8 cellular contexts compared by ENCODE assay signal in the genomic region with DNA sequence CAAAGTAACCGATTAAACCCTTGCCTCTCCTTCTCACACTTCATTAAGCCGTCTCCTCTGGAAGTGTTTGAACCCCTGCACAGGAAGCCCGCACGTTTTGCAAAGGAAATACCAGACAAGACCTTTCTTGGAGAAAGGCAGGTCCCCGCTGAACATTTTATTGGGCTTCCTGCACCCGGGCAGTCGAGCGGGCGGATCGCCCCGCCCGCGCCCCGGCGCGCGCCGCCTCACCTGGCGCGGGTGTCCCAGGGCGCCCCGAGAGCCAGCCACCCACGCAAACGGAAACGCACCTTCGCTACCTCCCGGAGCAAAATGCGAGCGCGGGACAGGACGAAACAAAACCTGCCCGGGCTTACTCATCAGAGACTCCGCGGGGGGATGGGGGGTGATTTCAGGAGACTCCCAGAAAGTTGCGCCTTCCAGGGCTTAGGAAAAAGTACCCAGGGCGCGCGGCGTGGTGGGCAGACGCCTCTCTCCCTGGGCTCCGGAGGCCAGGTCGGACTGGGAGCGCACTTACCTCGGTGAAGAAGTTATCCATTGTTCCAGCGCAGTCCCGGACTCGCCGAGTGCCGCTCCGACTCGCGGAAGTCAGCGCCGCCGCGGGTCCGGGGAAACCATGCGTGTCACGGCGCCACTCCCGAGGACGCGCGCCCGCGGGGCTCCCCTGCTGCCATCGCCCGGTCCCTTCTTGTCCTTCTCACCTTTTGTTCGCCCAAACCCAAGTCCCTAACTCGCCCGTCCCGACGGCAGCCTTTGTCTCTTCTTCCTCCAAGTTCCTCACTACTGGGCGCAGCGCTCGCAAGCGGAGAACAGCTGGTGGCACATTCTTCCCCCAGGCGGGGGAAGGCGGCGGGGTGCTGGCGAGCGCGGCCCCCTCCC. TPM values are rescaled to one million over a fixed set of nuclear protein-coding genes. Genes with fewer than 3 reads are reported as not detected.
DNase-seq lines count a peak whose midpoint lies in the region; ATAC-seq and TF ChIP-seq lines count a peak whose summit lies in the region.

No MANE protein-coding gene starts in this region.

- H3K4me1 ChIP-seq in adrenal gland (replicated peaks in 1 of 2), result peaks cover 9 to 13% of the 10 kb centered on the region in 2 donors
- H3K4me1 ChIP-seq in iPS-15b (ENCODE audit: control insufficient read depth, insufficient read depth, low read length), result peaks cover 3% of the 10 kb centered on the region

- 0 to 2% (median 0%) methylated on average over 12 to 83 of the region's 83 CpGs for WGBS in adrenal gland, 4 donors

- peak; percentile 33 for ATAC-seq in HG02970 (IDR thresholded peaks at IDR 0.05; ENCODE audit: low FRiP score, unreplicated experiment)

- H3K4me3 ChIP-seq in adrenal gland (peak overlapping the region in 3 of 4 donors; percentile 45 to 76 (median 62)), iPS-15b (ENCODE audit: low read depth, low read length) (peak overlapping the region; percentile 90), skeletal muscle cell (ENCODE audit: low read depth, low read length) (peak overlapping the region; percentile 84)

- no peak for TF ChIP-seq POLR2A in adrenal gland (IDR thresholded peaks at IDR 0.05)

- H3K27ac ChIP-seq in adrenal gland, result peak overlapping the region in 4 of 5 donors; percentile 43 to 86 (median 62)

- H3K27me3 ChIP-seq in adrenal gland (peaks cover 31% of the 10 kb centered on the region), iPS-15b (ENCODE audit: control insufficient read depth, insufficient read depth, low read length) (peaks cover 41% of the 10 kb centered on the region)

- no peak for TF ChIP-seq CTCF in adrenal gland (IDR thresholded peaks at IDR 0.05)

- H3K9me3 ChIP-seq in adrenal gland (replicated peaks in 1 of 3) (no peaks in the 10 kb centered on the region), iPS-15b (ENCODE audit: control insufficient read depth, insufficient read depth, low read length) (no peaks in the 10 kb centered on the region)

- H3K9ac ChIP-seq in iPS-15b (ENCODE audit: low read depth, low read length), result peak overlapping the region; percentile 66

- peak; percentile 9 to 25 for DNase-seq in stimulated activated CD4-positive, alpha-beta T cell treated with anti-CD3 and anti-CD28 coated beads, Interleukin-12 subunit alpha, Interleukin-12 subunit beta, amount 100 ng/mL, for 24 hours (ENCODE audit: low read depth in 2 of 2)
- DNase-seq in stimulated activated CD4-positive, alpha-beta T cell treated with anti-CD3 and anti-CD28 coated beads, Interleukin-4, amount 100 ng/mL, for 24 hours, result no peak
- DNase-seq in NCI-H69 (lab: John Stamatoyannopoulos, UW), result peak; percentile 79
- peak in 6 of 7 donors; percentile 33 to 62 (median 42) for DNase-seq in adrenal gland
- DNase-seq in skeletal muscle cell (ENCODE audit: low read depth), result no peak
- DNase-seq in GF-D8 (lab: John Stamatoyannopoulos, UW), result no peak

- H3K36me3 ChIP-seq in adrenal gland (replicated peaks in 1 of 2) (no peaks in the 10 kb centered on the region), iPS-15b (ENCODE audit: control insufficient read depth, insufficient read depth, low read length) (no peaks in the 10 kb centered on the region)

- intact Hi-C loops in adrenal gland (cut with DNase I), result no loop called here

RNA-seq across cellular contexts. Expression of a gene that starts 0.6 kb away (rescaled TPM):
- total RNA-seq in adrenal gland, result 10 to 100 TPM in 5 of 8 donors, 1 to 10 TPM in 3; 5.5 to 38.9 (median 12.1) TPM
- polyA plus RNA-seq in adrenal gland, result 1 to 10 TPM; 2.2 to 6.8 (median 4.0) TPM

Comparison
In these comparisons a context has a peak if more than half of its experiments do, and no peak if none do; other contexts are left out.
1. DNase-seq: peak in stimulated activated CD4-positive, alpha-beta T cell treated with anti-CD3 and anti-CD28 coated beads, Interleukin-12 subunit alpha, Interleukin-12 subunit beta, amount 100 ng/mL, for 24 hours (2 of 2), NCI-H69 (single experiment) and adrenal gland (6 of 7); none in stimulated activated CD4-positive, alpha-beta T cell treated with anti-CD3 and anti-CD28 coated beads, Interleukin-4, amount 100 ng/mL, for 24 hours (single experiment), skeletal muscle cell (single experiment) and GF-D8 (single experiment).
2. Peak in every context shown above with its lines, with median percentiles within 50 percentile points of each other: H3K4me3 ChIP-seq.